Comparison of ENCODE assay signal across 12 cellular contexts in the genomic region with DNA sequence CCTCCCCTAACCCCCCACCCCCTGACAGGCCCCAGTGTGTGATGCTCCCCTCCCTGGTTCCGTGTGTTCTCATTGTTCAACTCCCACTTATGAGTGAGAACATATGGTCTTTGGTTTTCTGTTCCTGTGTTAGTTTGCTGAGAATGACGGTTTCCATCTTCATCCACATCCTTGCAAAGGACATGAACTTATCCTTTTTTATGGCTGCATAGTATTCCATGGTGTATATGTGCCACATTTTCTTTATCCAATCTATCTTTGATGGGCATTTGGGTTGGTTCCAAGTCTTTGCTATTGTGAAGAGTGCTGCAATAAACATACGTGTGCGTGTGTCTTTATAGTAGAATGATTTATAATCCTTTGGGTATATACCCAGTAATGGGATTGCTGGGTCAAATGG. TPM values are rescaled to one million over a fixed set of nuclear protein-coding genes. Genes with fewer than 3 reads are reported as not detected.
"Had no signal": no experiment of that assay in that cellular context is flagged by ENCODE, and none has a peak within 500 bp of the region (broad histone marks: within the 10 kb centered on the region; RNA-seq: fewer than 3 reads in every experiment).

No MANE protein-coding gene starts in this region.

RNA-seq across cellular contexts. Expression of gene CDX4, which starts 45.3 kb away (rescaled TPM):
- total RNA-seq: OCI-LY7, PC-3, PC-9, Peyer's patch, Right ventricle myocardium inferior, Right ventricle myocardium superior, RPMI7951, SJCRH30, SJSA1, SK-MEL-5, T-cell had no signal
- polyA plus RNA-seq: SK-N-SH had no signal
